In the genomic region with DNA sequence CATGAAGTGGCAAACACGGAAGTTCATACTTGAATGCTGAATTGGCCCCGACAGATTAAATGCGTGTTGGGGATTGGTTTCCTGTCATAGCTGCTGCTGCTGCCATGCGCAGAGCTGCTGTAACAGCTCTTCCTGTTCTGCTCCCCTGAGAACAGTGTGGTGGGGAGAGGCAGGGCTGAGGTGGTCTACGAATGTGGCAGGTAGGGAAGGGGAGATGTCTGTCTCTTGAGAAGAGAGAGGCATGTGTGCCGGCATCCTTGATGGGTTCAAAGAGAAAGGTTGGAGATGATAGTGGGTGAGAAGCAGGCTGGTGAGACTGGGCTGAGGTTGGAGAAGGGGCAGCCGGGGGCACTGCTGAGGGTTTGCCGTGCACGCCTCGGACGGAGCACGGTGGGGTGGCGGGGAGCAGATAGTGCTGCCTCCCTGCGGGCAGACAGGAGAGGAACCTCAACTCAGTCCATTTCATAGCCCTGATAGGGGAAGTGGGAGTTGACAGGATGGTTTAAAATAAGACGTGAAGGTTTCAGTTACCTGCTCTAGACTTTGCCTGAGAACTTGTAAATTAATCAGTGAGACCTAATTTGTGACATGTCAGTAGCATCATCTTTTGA, we compare ENCODE assay signal across 1 cellular context.
TF ChIP-seq lines count a peak whose summit lies in the region.

No MANE protein-coding gene starts in this region.

TF ChIP-seq in GM12878, 131 proteins besides CTCF, POLR2A, EP300 and RAD21 (continued from another document and continues in another):
- TF ChIP-seq, protein P1, sequence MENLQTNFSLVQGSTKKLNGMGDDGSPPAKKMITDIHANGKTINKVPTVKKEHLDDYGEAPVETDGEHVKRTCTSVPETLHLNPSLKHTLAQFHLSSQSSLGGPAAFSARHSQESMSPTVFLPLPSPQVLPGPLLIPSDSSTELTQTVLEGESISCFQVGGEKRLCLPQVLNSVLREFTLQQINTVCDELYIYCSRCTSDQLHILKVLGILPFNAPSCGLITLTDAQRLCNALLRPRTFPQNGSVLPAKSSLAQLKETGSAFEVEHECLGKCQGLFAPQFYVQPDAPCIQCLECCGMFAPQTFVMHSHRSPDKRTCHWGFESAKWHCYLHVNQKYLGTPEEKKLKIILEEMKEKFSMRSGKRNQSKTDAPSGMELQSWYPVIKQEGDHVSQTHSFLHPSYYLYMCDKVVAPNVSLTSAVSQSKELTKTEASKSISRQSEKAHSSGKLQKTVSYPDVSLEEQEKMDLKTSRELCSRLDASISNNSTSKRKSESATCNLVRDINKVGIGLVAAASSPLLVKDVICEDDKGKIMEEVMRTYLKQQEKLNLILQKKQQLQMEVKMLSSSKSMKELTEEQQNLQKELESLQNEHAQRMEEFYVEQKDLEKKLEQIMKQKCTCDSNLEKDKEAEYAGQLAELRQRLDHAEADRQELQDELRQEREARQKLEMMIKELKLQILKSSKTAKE (IDR thresholded peaks at IDR 0.05; ENCODE audit: low read depth, poor library complexity, severe bottlenecking): peak; percentile 33
- TF ChIP-seq CBX5 (IDR thresholded peaks at IDR 0.05; ENCODE audit: low read depth) (peak; percentile 67; the same call in 1 of the 2 replicates), STAT3 (IDR thresholded peaks at IDR 0.05; ENCODE audit: low read depth, low read length) (no peak), MEF2B (IDR thresholded peaks at IDR 0.05; ENCODE audit: partially characterized antibody, poor library complexity, severe bottlenecking) (peak; percentile 88), ZNF24 (IDR thresholded peaks at IDR 0.05) (peak; percentile 31; the same call in 1 of the 2 replicates), SRF (IDR thresholded peaks at IDR 0.05; ENCODE audit: low read depth in 2 of 2, low read length in 2 of 2) (no peak), KAT2A (conservative IDR thresholded peaks at IDR 0.05; ENCODE audit: control insufficient read depth, low read depth, low read length) (no peak), MEF2A (IDR thresholded peaks at IDR 0.05; ENCODE audit: insufficient read depth, low read depth, low read length) (0 out of 2 replicates have a peak, but pooled peaks have one; percentile 55), PML (IDR thresholded peaks at IDR 0.05; ENCODE audit: low read length) (peak; percentile 84), SMC3 (IDR thresholded peaks at IDR 0.05; ENCODE audit: borderline replicate concordance, low read length) (peak; percentile 56; the same call in 1 of the 2 replicates), MYB (IDR thresholded peaks at IDR 0.05; ENCODE audit: borderline replicate concordance, low read depth, low read length) (no peak), SIN3A (IDR thresholded peaks at IDR 0.05; ENCODE audit: low read depth, low read length) (0 out of 2 replicates have a peak, but pooled peaks have one; percentile 25), BHLHE40 (IDR thresholded peaks at IDR 0.05; ENCODE audit: borderline replicate concordance in 1 of 2, low read depth in 2 of 2, low read length in 1 of 2) (peak; percentile 50 to 84; a peak in 3 of 4 replicates), CHD2 (IDR thresholded peaks at IDR 0.05; ENCODE audit: borderline replicate concordance, low read depth, low read length) (no peak), NBN (IDR thresholded peaks at IDR 0.05) (peak; percentile 97), TAF1 (IDR thresholded peaks at IDR 0.05; ENCODE audit: borderline replicate concordance, low read depth, low read length) (0 out of 2 replicates have a peak, but pooled peaks have one; percentile 41), ATF7 (IDR thresholded peaks at IDR 0.05; ENCODE audit: low read depth) (0 out of 2 replicates have a peak, but pooled peaks have one; percentile 53), SPI1 (IDR thresholded peaks at IDR 0.05; ENCODE audit: borderline replicate concordance, insufficient read depth, low read depth, low read length) (peak; percentile 96), GABPA (IDR thresholded peaks at IDR 0.05; ENCODE audit: low read depth) (peak; percentile 38; the same call in 1 of the 2 replicates), KLF5 (IDR thresholded peaks at IDR 0.05; ENCODE audit: partially characterized antibody) (no peak), JUNB (IDR thresholded peaks at IDR 0.05) (peak; percentile 15; the same call in 1 of the 2 replicates), SREBF2 (IDR thresholded peaks at IDR 0.05; ENCODE audit: low read length) (no peak), POLR2AphosphoS5 (IDR thresholded peaks at IDR 0.05; ENCODE audit: low read length) (peak; percentile 79), BCL11A (IDR thresholded peaks at IDR 0.05; ENCODE audit: low read depth, low read length) (peak; percentile 22; the same call in 1 of the 2 replicates), SMAD5 (IDR thresholded peaks at IDR 0.05; ENCODE audit: low read depth) (peak; percentile 84), RAD51 (IDR thresholded peaks at IDR 0.05) (no peak), RB1 (IDR thresholded peaks at IDR 0.05; ENCODE audit: borderline replicate concordance) (peak; percentile 92; the same call in 1 of the 2 replicates), ETV6 (conservative IDR thresholded peaks at IDR 0.05 in 1 of 2, IDR thresholded peaks at IDR 0.05 in 1 of 2; ENCODE audit: borderline replicate concordance in 1 of 2, low read depth in 1 of 2) (peak in 1 of 2 experiments; percentile 78; a peak in 1 of 4 replicates), ZNF217 (IDR thresholded peaks at IDR 0.05) (no peak), ZNF622 (IDR thresholded peaks at IDR 0.05) (no peak), ZBED1 (IDR thresholded peaks at IDR 0.05; ENCODE audit: borderline replicate concordance) (no peak; the same call in 1 of the 2 replicates), ZNF207 (IDR thresholded peaks at IDR 0.05; ENCODE audit: borderline replicate concordance) (peak; percentile 59; the same call in 1 of the 2 replicates), EGR1 (IDR thresholded peaks at IDR 0.05; ENCODE audit: borderline replicate concordance in 1 of 2, low read depth in 2 of 2, low read length in 2 of 2) (no peak), NRF1 (conservative IDR thresholded peaks at IDR 0.05; ENCODE audit: low read depth, low read length) (peak; percentile 54), PAX5 (IDR thresholded peaks at IDR 0.05; ENCODE audit: borderline replicate concordance, low read depth, low read length) (peak; percentile 30; the same call in 1 of the 2 replicates), RUNX3 (IDR thresholded peaks at IDR 0.05; ENCODE audit: low read length) (peak; percentile 74), CHD1 (IDR thresholded peaks at IDR 0.05; ENCODE audit: low read depth, low read length) (no peak), SMARCA5 (IDR thresholded peaks at IDR 0.05) (peak; percentile 91), CREM (IDR thresholded peaks at IDR 0.05; ENCODE audit: low read depth) (0 out of 2 replicates have a peak, but pooled peaks have one; percentile 5), TARDBP (IDR thresholded peaks at IDR 0.05; ENCODE audit: borderline replicate concordance) (no peak), WRNIP1 (IDR thresholded peaks at IDR 0.05; ENCODE audit: borderline replicate concordance, low read depth, low read length) (no peak), RELA (IDR thresholded peaks at IDR 0.05; ENCODE audit: borderline replicate concordance, partially characterized antibody) (peak; percentile 16), BMI1 (IDR thresholded peaks at IDR 0.05; ENCODE audit: borderline replicate concordance) (no peak), POLR2AphosphoS2 (IDR thresholded peaks at IDR 0.05; ENCODE audit: low read depth, low read length) (0 out of 2 replicates have a peak, but pooled peaks have one; percentile 28), HDGF (IDR thresholded peaks at IDR 0.05) (peak; percentile 100)
- TF ChIP-seq, protein P2, sequence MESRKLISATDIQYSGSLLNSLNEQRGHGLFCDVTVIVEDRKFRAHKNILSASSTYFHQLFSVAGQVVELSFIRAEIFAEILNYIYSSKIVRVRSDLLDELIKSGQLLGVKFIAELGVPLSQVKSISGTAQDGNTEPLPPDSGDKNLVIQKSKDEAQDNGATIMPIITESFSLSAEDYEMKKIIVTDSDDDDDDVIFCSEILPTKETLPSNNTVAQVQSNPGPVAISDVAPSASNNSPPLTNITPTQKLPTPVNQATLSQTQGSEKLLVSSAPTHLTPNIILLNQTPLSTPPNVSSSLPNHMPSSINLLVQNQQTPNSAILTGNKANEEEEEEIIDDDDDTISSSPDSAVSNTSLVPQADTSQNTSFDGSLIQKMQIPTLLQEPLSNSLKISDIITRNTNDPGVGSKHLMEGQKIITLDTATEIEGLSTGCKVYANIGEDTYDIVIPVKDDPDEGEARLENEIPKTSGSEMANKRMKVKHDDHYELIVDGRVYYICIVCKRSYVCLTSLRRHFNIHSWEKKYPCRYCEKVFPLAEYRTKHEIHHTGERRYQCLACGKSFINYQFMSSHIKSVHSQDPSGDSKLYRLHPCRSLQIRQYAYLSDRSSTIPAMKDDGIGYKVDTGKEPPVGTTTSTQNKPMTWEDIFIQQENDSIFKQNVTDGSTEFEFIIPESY (IDR thresholded peaks at IDR 0.05): no peak
- TF ChIP-seq, protein P3, sequence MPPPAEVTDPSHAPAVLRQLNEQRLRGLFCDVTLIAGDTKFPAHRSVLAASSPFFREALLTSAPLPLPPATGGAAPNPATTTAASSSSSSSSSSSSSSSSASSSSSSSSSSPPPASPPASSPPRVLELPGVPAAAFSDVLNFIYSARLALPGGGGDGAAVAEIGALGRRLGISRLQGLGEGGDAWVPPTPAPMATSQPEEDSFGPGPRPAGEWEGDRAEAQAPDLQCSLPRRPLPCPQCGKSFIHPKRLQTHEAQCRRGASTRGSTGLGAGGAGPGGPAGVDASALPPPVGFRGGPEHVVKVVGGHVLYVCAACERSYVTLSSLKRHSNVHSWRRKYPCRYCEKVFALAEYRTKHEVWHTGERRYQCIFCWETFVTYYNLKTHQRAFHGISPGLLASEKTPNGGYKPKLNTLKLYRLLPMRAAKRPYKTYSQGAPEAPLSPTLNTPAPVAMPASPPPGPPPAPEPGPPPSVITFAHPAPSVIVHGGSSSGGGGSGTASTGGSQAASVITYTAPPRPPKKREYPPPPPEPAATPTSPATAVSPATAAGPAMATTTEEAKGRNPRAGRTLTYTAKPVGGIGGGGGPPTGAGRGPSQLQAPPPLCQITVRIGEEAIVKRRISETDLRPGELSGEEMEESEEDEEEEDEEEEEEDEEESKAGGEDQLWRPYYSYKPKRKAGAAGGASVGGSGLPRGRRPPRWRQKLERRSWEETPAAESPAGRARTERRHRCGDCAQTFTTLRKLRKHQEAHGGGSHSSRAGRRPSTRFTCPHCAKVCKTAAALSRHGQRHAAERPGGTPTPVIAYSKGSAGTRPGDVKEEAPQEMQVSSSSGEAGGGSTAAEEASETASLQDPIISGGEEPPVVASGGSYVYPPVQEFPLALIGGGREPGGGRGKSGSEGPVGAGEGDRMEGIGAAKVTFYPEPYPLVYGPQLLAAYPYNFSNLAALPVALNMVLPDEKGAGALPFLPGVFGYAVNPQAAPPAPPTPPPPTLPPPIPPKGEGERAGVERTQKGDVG (CRISPR knock-in tag; IDR thresholded peaks at IDR 0.05): no peak
- TF ChIP-seq, protein P4, sequence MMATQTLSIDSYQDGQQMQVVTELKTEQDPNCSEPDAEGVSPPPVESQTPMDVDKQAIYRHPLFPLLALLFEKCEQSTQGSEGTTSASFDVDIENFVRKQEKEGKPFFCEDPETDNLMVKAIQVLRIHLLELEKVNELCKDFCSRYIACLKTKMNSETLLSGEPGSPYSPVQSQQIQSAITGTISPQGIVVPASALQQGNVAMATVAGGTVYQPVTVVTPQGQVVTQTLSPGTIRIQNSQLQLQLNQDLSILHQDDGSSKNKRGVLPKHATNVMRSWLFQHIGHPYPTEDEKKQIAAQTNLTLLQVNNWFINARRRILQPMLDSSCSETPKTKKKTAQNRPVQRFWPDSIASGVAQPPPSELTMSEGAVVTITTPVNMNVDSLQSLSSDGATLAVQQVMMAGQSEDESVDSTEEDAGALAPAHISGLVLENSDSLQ (IDR thresholded peaks at IDR 0.05): peak; percentile 73
- TF ChIP-seq, protein P5, sequence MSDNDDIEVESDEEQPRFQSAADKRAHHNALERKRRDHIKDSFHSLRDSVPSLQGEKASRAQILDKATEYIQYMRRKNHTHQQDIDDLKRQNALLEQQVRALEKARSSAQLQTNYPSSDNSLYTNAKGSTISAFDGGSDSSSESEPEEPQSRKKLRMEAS (IDR thresholded peaks at IDR 0.05; ENCODE audit: low read depth, low read length): peak; percentile 52; the same call in 1 of the 2 replicates
- TF ChIP-seq, protein P6, sequence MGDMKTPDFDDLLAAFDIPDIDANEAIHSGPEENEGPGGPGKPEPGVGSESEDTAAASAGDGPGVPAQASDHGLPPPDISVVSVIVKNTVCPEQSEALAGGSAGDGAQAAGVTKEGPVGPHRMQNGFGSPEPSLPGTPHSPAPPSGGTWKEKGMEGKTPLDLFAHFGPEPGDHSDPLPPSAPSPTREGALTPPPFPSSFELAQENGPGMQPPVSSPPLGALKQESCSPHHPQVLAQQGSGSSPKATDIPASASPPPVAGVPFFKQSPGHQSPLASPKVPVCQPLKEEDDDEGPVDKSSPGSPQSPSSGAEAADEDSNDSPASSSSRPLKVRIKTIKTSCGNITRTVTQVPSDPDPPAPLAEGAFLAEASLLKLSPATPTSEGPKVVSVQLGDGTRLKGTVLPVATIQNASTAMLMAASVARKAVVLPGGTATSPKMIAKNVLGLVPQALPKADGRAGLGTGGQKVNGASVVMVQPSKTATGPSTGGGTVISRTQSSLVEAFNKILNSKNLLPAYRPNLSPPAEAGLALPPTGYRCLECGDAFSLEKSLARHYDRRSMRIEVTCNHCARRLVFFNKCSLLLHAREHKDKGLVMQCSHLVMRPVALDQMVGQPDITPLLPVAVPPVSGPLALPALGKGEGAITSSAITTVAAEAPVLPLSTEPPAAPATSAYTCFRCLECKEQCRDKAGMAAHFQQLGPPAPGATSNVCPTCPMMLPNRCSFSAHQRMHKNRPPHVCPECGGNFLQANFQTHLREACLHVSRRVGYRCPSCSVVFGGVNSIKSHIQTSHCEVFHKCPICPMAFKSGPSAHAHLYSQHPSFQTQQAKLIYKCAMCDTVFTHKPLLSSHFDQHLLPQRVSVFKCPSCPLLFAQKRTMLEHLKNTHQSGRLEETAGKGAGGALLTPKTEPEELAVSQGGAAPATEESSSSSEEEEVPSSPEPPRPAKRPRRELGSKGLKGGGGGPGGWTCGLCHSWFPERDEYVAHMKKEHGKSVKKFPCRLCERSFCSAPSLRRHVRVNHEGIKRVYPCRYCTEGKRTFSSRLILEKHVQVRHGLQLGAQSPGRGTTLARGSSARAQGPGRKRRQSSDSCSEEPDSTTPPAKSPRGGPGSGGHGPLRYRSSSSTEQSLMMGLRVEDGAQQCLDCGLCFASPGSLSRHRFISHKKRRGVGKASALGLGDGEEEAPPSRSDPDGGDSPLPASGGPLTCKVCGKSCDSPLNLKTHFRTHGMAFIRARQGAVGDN (IDR thresholded peaks at IDR 0.05): peak; percentile 71
- TF ChIP-seq, protein P7, sequence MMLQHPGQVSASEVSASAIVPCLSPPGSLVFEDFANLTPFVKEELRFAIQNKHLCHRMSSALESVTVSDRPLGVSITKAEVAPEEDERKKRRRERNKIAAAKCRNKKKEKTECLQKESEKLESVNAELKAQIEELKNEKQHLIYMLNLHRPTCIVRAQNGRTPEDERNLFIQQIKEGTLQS (IDR thresholded peaks at IDR 0.05; ENCODE audit: borderline replicate concordance, extremely low read depth, low read depth, low read length): no peak
- TF ChIP-seq, protein P8, sequence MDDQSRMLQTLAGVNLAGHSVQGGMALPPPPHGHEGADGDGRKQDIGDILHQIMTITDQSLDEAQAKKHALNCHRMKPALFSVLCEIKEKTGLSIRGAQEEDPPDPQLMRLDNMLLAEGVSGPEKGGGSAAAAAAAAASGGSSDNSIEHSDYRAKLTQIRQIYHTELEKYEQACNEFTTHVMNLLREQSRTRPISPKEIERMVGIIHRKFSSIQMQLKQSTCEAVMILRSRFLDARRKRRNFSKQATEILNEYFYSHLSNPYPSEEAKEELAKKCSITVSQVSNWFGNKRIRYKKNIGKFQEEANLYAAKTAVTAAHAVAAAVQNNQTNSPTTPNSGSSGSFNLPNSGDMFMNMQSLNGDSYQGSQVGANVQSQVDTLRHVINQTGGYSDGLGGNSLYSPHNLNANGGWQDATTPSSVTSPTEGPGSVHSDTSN (IDR thresholded peaks at IDR 0.05; ENCODE audit: insufficient replicate concordance, low read depth, low read length): no peak
